ENCODE assay signal across 7 cellular contexts in the genomic region with DNA sequence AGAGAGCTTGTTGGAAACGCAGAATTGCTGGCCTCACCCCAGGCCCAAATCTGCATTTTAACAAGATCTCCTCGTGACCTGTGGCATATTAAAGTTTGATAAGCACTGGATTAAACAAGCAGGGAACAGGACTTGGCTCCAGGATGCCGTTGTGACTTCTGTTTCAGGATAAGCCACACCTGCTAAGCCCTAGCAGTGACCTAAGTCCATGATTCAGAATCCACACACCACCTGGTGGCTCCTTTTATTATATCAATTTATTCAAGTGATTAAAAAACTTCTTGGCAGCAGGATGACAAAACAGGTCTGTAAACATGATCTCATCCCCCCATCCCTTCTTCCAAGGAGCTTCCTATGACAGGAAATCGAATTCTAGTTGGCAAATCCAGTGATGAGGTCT. TPM values are rescaled to one million over a fixed set of nuclear protein-coding genes. Genes with fewer than 3 reads are reported as not detected.
DNase-seq lines count a peak whose midpoint lies in the region; ATAC-seq, FAIRE-seq and TF ChIP-seq lines count a peak whose summit lies in the region.

No MANE protein-coding gene starts in this region.

- DNase-seq in HEK293T (ENCODE audit: extremely low spot score) (peak; percentile 39), NCI-H345 (lab: John Stamatoyannopoulos, UW) (peak; percentile 65), colonic mucosa (peak; percentile 57), small intestine (peak; percentile 89), EL (no peak), MG63 (no peak)

- H3K27ac ChIP-seq in colonic mucosa (no peak overlapping the region), small intestine (ENCODE audit: low read depth in 1 of 2, low read length in 1 of 2) (no peak overlapping the region)

- POLR2A ChIA-PET in HEK293T (lab: Yijun Ruan, JAX) = no interaction called here

- WGBS in small intestine, 3 donors = 8 to 45% (median 25%) methylated on average over 4 of the region's 4 CpGs

- ATAC-seq in GM19328 (IDR thresholded peaks at IDR 0.05; ENCODE audit: unreplicated experiment) = no peak

- no peaks in the 10 kb centered on the region for H3K9me3 ChIP-seq in colonic mucosa
- H3K9me3 ChIP-seq in small intestine (ENCODE audit: control insufficient read depth, low read depth) = no peaks in the 10 kb centered on the region
- H3K9me3 ChIP-seq in MG63 = no peaks in the 10 kb centered on the region

- TF ChIP-seq CTCF in colonic mucosa (IDR thresholded peaks at IDR 0.05) = peak; percentile 17

- H3K36me3 ChIP-seq in colonic mucosa = no peaks in the 10 kb centered on the region
- peaks cover 2 to 8% of the 10 kb centered on the region in 2 donors for H3K36me3 ChIP-seq in small intestine (ENCODE audit: control insufficient read depth in 2 of 2, insufficient read depth in 2 of 2, low read length in 2 of 2)
- H3K36me3 ChIP-seq in MG63 = no peaks in the 10 kb centered on the region

- H3K27me3 ChIP-seq in colonic mucosa (no peaks in the 10 kb centered on the region), small intestine (ENCODE audit: control insufficient read depth in 2 of 2, insufficient read depth in 2 of 2, low read length in 2 of 2) (no peaks in the 10 kb centered on the region), MG63 (no peaks in the 10 kb centered on the region)

- FAIRE-seq in small intestine (lab: Jason Lieb, UNC) = no peak

- H3K4me1 ChIP-seq in colonic mucosa = no peaks in the 10 kb centered on the region
- H3K4me1 ChIP-seq in small intestine (ENCODE audit: control insufficient read depth in 2 of 2, insufficient read depth in 1 of 2, low read depth in 1 of 2, low read length in 1 of 2) = no peaks in the 10 kb centered on the region

- CTCF ChIA-PET in HEK293T (lab: Yijun Ruan, JAX) = interaction anchor here (0.6 kb wide), 1 partner anchor 844 kb away, joined by 5 read pairs; no protein-coding TSS in a partner anchor

- no peak overlapping the region for H3K9ac ChIP-seq in colonic mucosa (ENCODE audit: low read depth in 2 of 2, low read length in 2 of 2)

- intact Hi-C loops in colonic mucosa (cut with DNase I) = no loop called here

- H3K4me3 ChIP-seq in colonic mucosa (no peak overlapping the region), small intestine (ENCODE audit: low read depth in 1 of 2, low read length in 2 of 2) (no peak overlapping the region), MG63 (no peak overlapping the region)

TF ChIP-seq in HEK293T, 16 proteins besides CTCF, POLR2A, EP300 and RAD21:
- TF ChIP-seq NFRKB (IDR thresholded peaks at IDR 0.05) (no peak), FOXM1 (IDR thresholded peaks at IDR 0.05; ENCODE audit: borderline replicate concordance) (no peak), TARDBP (IDR thresholded peaks at IDR 0.05) (no peak), ZNF384 (IDR thresholded peaks at IDR 0.05) (no peak), HDGF (IDR thresholded peaks at IDR 0.05; ENCODE audit: borderline replicate concordance) (no peak), ARNT (IDR thresholded peaks at IDR 0.05) (no peak), L3MBTL2 (conservative IDR thresholded peaks at IDR 0.05) (no peak), FOXA1 (IDR thresholded peaks at IDR 0.05) (no peak), LEF1 (IDR thresholded peaks at IDR 0.05; ENCODE audit: borderline replicate concordance) (no peak), SP1 (IDR thresholded peaks at IDR 0.05) (no peak), ELF4 (IDR thresholded peaks at IDR 0.05) (no peak), BHLHE40 (IDR thresholded peaks at IDR 0.05; ENCODE audit: borderline replicate concordance) (no peak), PKNOX1 (IDR thresholded peaks at IDR 0.05) (no peak), SUZ12 (IDR thresholded peaks at IDR 0.05) (no peak), CTBP1 (IDR thresholded peaks at IDR 0.05; ENCODE audit: borderline replicate concordance) (no peak), FOXK2 (IDR thresholded peaks at IDR 0.05) (no peak)

RNA-seq across cellular contexts. Expression of gene NAGPA, which starts 9.1 kb away (rescaled TPM):
- total RNA-seq in colonic mucosa = 10 to 100 TPM; 18.6 to 20.6 TPM
- polyA plus RNA-seq in small intestine = 10 to 100 TPM; 13.2 to 26.8 (median 17.0) TPM
- total RNA-seq in MG63 (2014; rRNA removed; shearing (Covaris generic); ENCODE audit: low replicate concordance) = 43.8 and 55.4 TPM in 2 replicates

RNA-seq across cellular contexts. Expression of gene C16orf89, which starts 41.1 kb away (rescaled TPM):
- 1 to 10 TPM; 1.6 to 3.6 TPM for total RNA-seq in colonic mucosa
- polyA plus RNA-seq in small intestine = 1 to 10 TPM in 2 of 3 donors, not detected in 1; 1.1 to 2.5 TPM
- not detected in 2 replicates for total RNA-seq in MG63 (2014; rRNA removed; shearing (Covaris generic); ENCODE audit: low replicate concordance)

RNA-seq across cellular contexts. Expression of gene ALG1, which starts 47.0 kb away (rescaled TPM):
- total RNA-seq in colonic mucosa = 10 to 100 TPM; 27.7 to 51.3 TPM
- polyA plus RNA-seq in small intestine = 10 to 100 TPM in 1 of 3 donors, 1 to 10 TPM in 2; 4.6 to 35.4 (median 5.6) TPM
- total RNA-seq in MG63 (2014; rRNA removed; shearing (Covaris generic); ENCODE audit: low replicate concordance) = 30.4 and 53.2 TPM in 2 replicates

Comparison
In these comparisons a context has a peak if more than half of its experiments do, and no peak if none do; other contexts are left out.
1. DNase-seq: peak in HEK293T (single experiment), NCI-H345 (single experiment), colonic mucosa (single experiment) and small intestine (single experiment); none in EL (single experiment) and MG63 (single experiment).